In genomic region chr19:11089254-11090013, GRCh38 we compare ENCODE assay signal across 1 cellular context.
TF ChIP-seq lines count a peak whose summit lies in the region.

Gene LDLR (plus strand): TSS chr19:11089463. CDS start chr19:11089549, 86 bp downstream.

TF ChIP-seq in HEK293, 187 proteins besides CTCF, POLR2A, EP300 and RAD21 (continued from another document):
- peak; percentile 75 for TF ChIP-seq PRDM10 (tag by site-specific recombination; IDR thresholded peaks at IDR 0.05)
- TF ChIP-seq ZBTB20 (tag by site-specific recombination; IDR thresholded peaks at IDR 0.05) = peak; percentile 77
- TF ChIP-seq ZNF26 (tag by site-specific recombination; IDR thresholded peaks at IDR 0.05) = no peak
- TF ChIP-seq ZNF274 (IDR thresholded peaks at IDR 0.05; ENCODE audit: low read length) = no peak
- no peak for TF ChIP-seq ZNF274 (tag by site-specific recombination; IDR thresholded peaks at IDR 0.05; ENCODE audit: borderline replicate concordance)
- no peak for TF ChIP-seq SCRT2 (tag by site-specific recombination; IDR thresholded peaks at IDR 0.05)
- TF ChIP-seq ZNF621 (tag by site-specific recombination; IDR thresholded peaks at IDR 0.05) = no peak
- no peak for TF ChIP-seq ZNF624 (tag by site-specific recombination; IDR thresholded peaks at IDR 0.05)
- TF ChIP-seq ZNF114 (tag by site-specific recombination; IDR thresholded peaks at IDR 0.05) = no peak
- TF ChIP-seq PRDM4 (tag by site-specific recombination; IDR thresholded peaks at IDR 0.05) = peak; percentile 61
- TF ChIP-seq ZBTB8A (tag by site-specific recombination; IDR thresholded peaks at IDR 0.05) = no peak
- TF ChIP-seq ZNF518A (tag by site-specific recombination; conservative IDR thresholded peaks at IDR 0.05; ENCODE audit: low read depth) = 0 out of 2 replicates have a peak, but pooled peaks have one; percentile 10
- no peak for TF ChIP-seq ZNF433 (tag by site-specific recombination; IDR thresholded peaks at IDR 0.05; ENCODE audit: low read depth)
- TF ChIP-seq ZNF140 (tag by site-specific recombination; IDR thresholded peaks at IDR 0.05) = no peak
- TF ChIP-seq KLF10 (tag by site-specific recombination; IDR thresholded peaks at IDR 0.05) = no peak
- TF ChIP-seq ZNF558 (tag by site-specific recombination; IDR thresholded peaks at IDR 0.05) = no peak
- peak; percentile 26; the same call in 1 of the 2 replicates for TF ChIP-seq ZEB2 (tag by site-specific recombination; IDR thresholded peaks at IDR 0.05)
- no peak for TF ChIP-seq PRDM2 (tag by site-specific recombination; IDR thresholded peaks at IDR 0.05; ENCODE audit: borderline replicate concordance)
- no peak for TF ChIP-seq GLI4 (tag by site-specific recombination; IDR thresholded peaks at IDR 0.05)
- TF ChIP-seq ZNF791 (tag by site-specific recombination; IDR thresholded peaks at IDR 0.05) = no peak
- TF ChIP-seq BCL11B (tag by site-specific recombination; IDR thresholded peaks at IDR 0.05; ENCODE audit: low read depth) = no peak
